In genomic region chr21:36111238-36111637, GRCh38 we compare ENCODE assay signal across 29 cellular contexts.
"Had no signal": no experiment of that assay in that cellular context is flagged by ENCODE, and none has a peak within 500 bp of the region (broad histone marks: within the 10 kb centered on the region; RNA-seq: fewer than 3 reads in every experiment).

No MANE protein-coding gene starts in this region.

- H3K36me3 ChIP-seq: esophagus squamous epithelium, heart right ventricle, left ventricle myocardium inferior, right atrium auricular region, stomach, tibial artery, WERI-Rb-1 had no signal

- H3K27ac ChIP-seq: esophagus squamous epithelium, heart right ventricle, left ventricle myocardium inferior, parathyroid adenoma, right atrium auricular region, stomach, tibial artery, WERI-Rb-1 had no signal

- H3K36me3 Mint-ChIP-seq: naive thymus-derived CD8-positive, alpha-beta T cell; stimulated activated naive B cell treated with anti-CD40 and anti-IgM and Interleukin-4, amounts not matched to agents 10 μg/mL and 1 μg/mL and 100 μg/mL, for 72 hours had no signal

- H3K27ac Mint-ChIP-seq: activated CD4-positive, alpha-beta memory T cell treated with anti-CD3 and anti-CD28 coated beads, Interleukin-2, amount 10 ng/mL, durations not matched to agents 7 days and 5 days; activated CD4-positive, alpha-beta T cell treated with anti-CD3 and anti-CD28 coated beads, Interleukin-2, amount 10 ng/mL, durations not matched to agents 7 days and 5 days; activated T-helper 17 cell treated with anti-CD3 and anti-CD28 coated beads, Interleukin-2, amount 50 U/mL, for 72 hours; dendritic cell treated with granulocyte-macrophage colony-stimulating factor and Interleukin-4, amounts not matched to agents 40 ng/mL and 50 ng/mL, for 4 days; stimulated activated naive B cell treated with anti-CD40 and anti-IgM and Interleukin-4, amounts not matched to agents 10 μg/mL and 1 μg/mL and 100 μg/mL, for 72 hours; T-helper 17 cell had no signal

- H3K9me3 ChIP-seq: esophagus squamous epithelium, heart right ventricle, left ventricle myocardium inferior, right atrium auricular region, stomach, tibial artery had no signal

- H3K79me2 ChIP-seq: parathyroid adenoma had no signal

- DNase-seq: activated CD4-positive, alpha-beta memory T cell treated with anti-CD3 and anti-CD28 coated beads, Interleukin-2, amount 10 ng/mL, durations not matched to agents 7 days and 5 days; activated CD4-positive, alpha-beta T cell treated with anti-CD3 and anti-CD28 coated beads, Interleukin-2, amount 10 ng/mL, durations not matched to agents 7 days and 5 days; activated CD4-positive, CD25-positive, alpha-beta regulatory T cell treated with anti-CD3 and anti-CD28 coated beads, Interleukin-2, amount 50 U/mL, for 72 hours; activated gamma-delta T cell treated with Interleukin-2 at 50 U/mL for 16 hours; activated naive CD4-positive, alpha-beta T cell treated with anti-CD3 and anti-CD28 coated beads, Interleukin-2, amount 50 U/mL, for 16 hours; activated T-cell treated with anti-CD3 and anti-CD28 coated beads, Interleukin-2, amount 50 U/mL, for 4 hours; esophagus squamous epithelium; foreskin melanocyte; heart right ventricle; kidney glomerular epithelial cell; left ventricle myocardium inferior; mammary epithelial cell; midbrain; naive thymus-derived CD8-positive, alpha-beta T cell; occipital lobe; stimulated activated CD4-positive, alpha-beta T cell treated with anti-CD3 and anti-CD28 coated beads, Interleukin-15, amount 100 ng/mL, for 24 hours; stimulated activated CD4-positive, alpha-beta T cell treated with anti-CD3 and anti-CD28 coated beads, Interleukin-2, amount 100 ng/mL, for 24 hours; stimulated activated naive B cell treated with anti-CD40 and anti-IgM and Interleukin-4, amounts not matched to agents 10 μg/mL and 1 μg/mL and 100 μg/mL, for 72 hours; stomach; T-helper 17 cell; T1000; tibial artery; WERI-Rb-1 had no signal

- ATAC-seq: activated T-cell treated with anti-CD3 and anti-CD28 coated beads, Interleukin-2, amount 50 U/mL, for 4 hours; activated T-helper 17 cell treated with anti-CD3 and anti-CD28 coated beads, Interleukin-2, amount 50 U/mL, for 72 hours; heart right ventricle; naive thymus-derived CD8-positive, alpha-beta T cell; stimulated activated naive B cell treated with anti-CD40 and anti-IgM and Interleukin-4, amounts not matched to agents 10 μg/mL and 1 μg/mL and 100 μg/mL, for 72 hours; T-helper 17 cell had no signal

- H3K4me1 ChIP-seq: parathyroid adenoma had no signal

- H2AFZ ChIP-seq: parathyroid adenoma had no signal

- H3K4me3 Mint-ChIP-seq: activated CD4-positive, alpha-beta memory T cell treated with anti-CD3 and anti-CD28 coated beads, Interleukin-2, amount 10 ng/mL, durations not matched to agents 7 days and 5 days; activated CD4-positive, alpha-beta T cell treated with anti-CD3 and anti-CD28 coated beads, Interleukin-2, amount 10 ng/mL, durations not matched to agents 7 days and 5 days; activated T-cell treated with anti-CD3 and anti-CD28 coated beads, Interleukin-2, amount 50 U/mL, for 4 hours; central memory CD8-positive, alpha-beta T cell; dendritic cell treated with granulocyte-macrophage colony-stimulating factor and Interleukin-4, amounts not matched to agents 40 ng/mL and 50 ng/mL, for 4 days; naive thymus-derived CD8-positive, alpha-beta T cell; neural crest cell; stimulated activated naive B cell treated with anti-CD40 and anti-IgM and Interleukin-4, amounts not matched to agents 10 μg/mL and 1 μg/mL and 100 μg/mL, for 72 hours; T-helper 17 cell had no signal

- H3K4me3 ChIP-seq: esophagus squamous epithelium, heart right ventricle, left ventricle myocardium inferior, right atrium auricular region, stomach, tibial artery had no signal

- H3K9me3 Mint-ChIP-seq: activated CD4-positive, alpha-beta memory T cell treated with anti-CD3 and anti-CD28 coated beads, Interleukin-2, amount 10 ng/mL, durations not matched to agents 7 days and 5 days; activated CD4-positive, alpha-beta T cell treated with anti-CD3 and anti-CD28 coated beads, Interleukin-2, amount 10 ng/mL, durations not matched to agents 7 days and 5 days; activated T-cell treated with anti-CD3 and anti-CD28 coated beads, Interleukin-2, amount 50 U/mL, for 4 hours; activated T-helper 17 cell treated with anti-CD3 and anti-CD28 coated beads, Interleukin-2, amount 50 U/mL, for 72 hours; central memory CD8-positive, alpha-beta T cell; dendritic cell treated with granulocyte-macrophage colony-stimulating factor and Interleukin-4, amounts not matched to agents 40 ng/mL and 50 ng/mL, for 4 days; naive thymus-derived CD8-positive, alpha-beta T cell; stimulated activated naive B cell treated with anti-CD40 and anti-IgM and Interleukin-4, amounts not matched to agents 10 μg/mL and 1 μg/mL and 100 μg/mL, for 72 hours had no signal

- H3K27me3 ChIP-seq: esophagus squamous epithelium, right atrium auricular region, tibial artery had no signal
